Comparison of ENCODE assay signal across 8 cellular contexts in genomic region chr7:132576723-132577089, GRCh38. TPM values are rescaled to one million over a fixed set of nuclear protein-coding genes. Genes with fewer than 3 reads are reported as not detected.
A peak's percentile ranks its signal among the peaks of the same experiment; 100 is the strongest.
DNase-seq lines count a peak whose midpoint lies in the region; ATAC-seq, FAIRE-seq and TF ChIP-seq lines count a peak whose summit lies in the region.
"Had no signal": no experiment of that assay in that cellular context is flagged by ENCODE, and none has a peak within 500 bp of the region (broad histone marks: within the 10 kb centered on the region; RNA-seq: fewer than 3 reads in every experiment).

No MANE protein-coding gene starts in this region.

- peak overlapping the region; percentile 43 to 46 for H3K4me3 ChIP-seq in kidney (ENCODE audit: low read length in 2 of 2)

- peaks cover 0 to 2% (median 0%) of the 10 kb centered on the region in 5 experiments for H3K9me3 Mint-ChIP-seq in brain
- no peaks in the 10 kb centered on the region for H3K9me3 Mint-ChIP-seq in stimulated activated naive CD8-positive, alpha-beta T cell treated with anti-CD3 and anti-CD28 coated beads, Interleukin-15, Interleukin-2, amounts not matched to agents 100 ng/mL and 50 ng/mL, for 24 hours

- peaks cover 72% of the 10 kb centered on the region for H3K27me3 Mint-ChIP-seq in brain
- peaks cover 70% of the 10 kb centered on the region for H3K27me3 Mint-ChIP-seq in stimulated activated naive CD8-positive, alpha-beta T cell treated with anti-CD3 and anti-CD28 coated beads, Interleukin-15, Interleukin-2, amounts not matched to agents 100 ng/mL and 50 ng/mL, for 24 hours

- no peak overlapping the region for H3K27ac Mint-ChIP-seq in brain
- H3K27ac Mint-ChIP-seq in stimulated activated naive CD8-positive, alpha-beta T cell treated with anti-CD3 and anti-CD28 coated beads, Interleukin-15, Interleukin-2, amounts not matched to agents 100 ng/mL and 50 ng/mL, for 24 hours = no peak overlapping the region

- H3K27ac ChIP-seq in kidney (ENCODE audit: low read depth in 2 of 2, low read length in 2 of 2) = no peak overlapping the region

- H3K9ac ChIP-seq in kidney (ENCODE audit: low read length in 2 of 2) = no peak overlapping the region

- peak overlapping the region; percentile 82 to 92 (median 87) for H3K4me3 Mint-ChIP-seq in brain
- peak overlapping the region; percentile 69 for H3K4me3 Mint-ChIP-seq in stimulated activated naive CD8-positive, alpha-beta T cell treated with anti-CD3 and anti-CD28 coated beads, Interleukin-15, Interleukin-2, amounts not matched to agents 100 ng/mL and 50 ng/mL, for 24 hours

- TF ChIP-seq CTCF in brain (conservative IDR thresholded peaks at IDR 0.05) (no peak), kidney (IDR thresholded peaks at IDR 0.05; ENCODE audit: borderline replicate concordance, extremely low read depth, insufficient read depth) (no peak)

- CTCF ChIA-PET in HEK293T (lab: Yijun Ruan, JAX) = interaction anchor here (0.8 to 1.3 kb wide), 4 partner anchors 184 to 858 kb away, joined by 3 read pairs; no protein-coding TSS in a partner anchor

- H3K4me1 ChIP-seq in kidney (ENCODE audit: control insufficient read depth in 1 of 2, insufficient read depth in 1 of 2, low read depth in 1 of 2, low read length in 2 of 2) = peaks cover 0 to 14% of the 10 kb centered on the region in 2 donors

- POLR2A ChIA-PET in HEK293T (lab: Yijun Ruan, JAX) = no interaction called here

- H3K36me3 ChIP-seq in kidney (ENCODE audit: control insufficient read depth in 1 of 2, insufficient read depth in 2 of 2, low read length in 2 of 2) = no peaks in the 10 kb centered on the region

- peaks cover 48% of the 10 kb centered on the region for H3K4me1 Mint-ChIP-seq in brain
- peaks cover 13% of the 10 kb centered on the region for H3K4me1 Mint-ChIP-seq in stimulated activated naive CD8-positive, alpha-beta T cell treated with anti-CD3 and anti-CD28 coated beads, Interleukin-15, Interleukin-2, amounts not matched to agents 100 ng/mL and 50 ng/mL, for 24 hours (ENCODE audit: low read depth)

- peak; percentile 21 for DNase-seq in HEK293T (ENCODE audit: extremely low spot score)
- DNase-seq in kidney = no peak
- DNase-seq in occipital lobe (lab: John Stamatoyannopoulos, UW) = no peak
- DNase-seq in activated CD4-positive, alpha-beta T cell treated with anti-CD3 and anti-CD28 coated beads, Interleukin-2, amount 50 U/mL, for 1 hour = no peak

- no peak for FAIRE-seq in kidney (lab: Jason Lieb, UNC)
- FAIRE-seq: colon had no signal

- no peaks in the 10 kb centered on the region for H3K9me3 ChIP-seq in kidney (ENCODE audit: control insufficient read depth in 1 of 2, low read length in 2 of 2)

- intact Hi-C loops in kidney (cut with DNase I) = no loop called here

- peaks cover 3% of the 10 kb centered on the region for H3K36me3 Mint-ChIP-seq in brain
- no peaks in the 10 kb centered on the region for H3K36me3 Mint-ChIP-seq in stimulated activated naive CD8-positive, alpha-beta T cell treated with anti-CD3 and anti-CD28 coated beads, Interleukin-15, Interleukin-2, amounts not matched to agents 100 ng/mL and 50 ng/mL, for 24 hours (ENCODE audit: low read depth)

- ATAC-seq in GM18861 (IDR thresholded peaks at IDR 0.05; ENCODE audit: unreplicated experiment) = no peak

TF ChIP-seq in HEK293T, 16 proteins besides CTCF, POLR2A, EP300 and RAD21:
- TF ChIP-seq LEF1 (IDR thresholded peaks at IDR 0.05; ENCODE audit: borderline replicate concordance) (no peak), FOXK2 (IDR thresholded peaks at IDR 0.05) (no peak), L3MBTL2 (conservative IDR thresholded peaks at IDR 0.05) (no peak), HDGF (IDR thresholded peaks at IDR 0.05; ENCODE audit: borderline replicate concordance) (no peak), FOXA1 (IDR thresholded peaks at IDR 0.05) (no peak)

RNA-seq across cellular contexts. Expression of gene PLXNA4, which starts 0.4 kb away (rescaled TPM):
- polyA plus RNA-seq in brain (ENCODE audit: insufficient read depth, low read depth, low replicate concordance) (3.6 TPM), kidney (ENCODE audit: insufficient read depth, low read depth, low replicate concordance) (0.17 TPM)
- total RNA-seq in kidney (3.5 TPM), occipital lobe (103 TPM)

Comparison
In these comparisons a context has a peak if more than half of its experiments do, and no peak if none do; other contexts are left out.
1. RNA of gene PLXNA4, which starts 0.4 kb away (total RNA-seq): 103 TPM in occipital lobe (single experiment); 3.5 TPM in kidney (single experiment); every median in the first group is over 10 times any median in the second.